In genomic region chr6:142011775-142012174, GRCh38 we compare ENCODE assay signal across 19 cellular contexts.
"Had no signal": no experiment of that assay in that cellular context is flagged by ENCODE, and none has a peak within 500 bp of the region (broad histone marks: within the 10 kb centered on the region; RNA-seq: fewer than 3 reads in every experiment).

No MANE protein-coding gene starts in this region.

- H3K4me1 Mint-ChIP-seq: memory B cell had no signal

- H3K4me3 Mint-ChIP-seq: activated naive CD4-positive, alpha-beta T cell treated with anti-CD3 and anti-CD28 coated beads, Interleukin-2, amount 50 U/mL, for 24 hours; memory B cell; naive thymus-derived CD4-positive, alpha-beta T cell had no signal

- H3K27me3 ChIP-seq: cardiac muscle cell, foreskin keratinocyte, hepatocyte, tibial artery had no signal

- H3K36me3 Mint-ChIP-seq: activated naive CD4-positive, alpha-beta T cell treated with anti-CD3 and anti-CD28 coated beads, Interleukin-2, amount 50 U/mL, for 24 hours; memory B cell; naive thymus-derived CD4-positive, alpha-beta T cell had no signal

- H3K4me2 ChIP-seq: hepatocyte had no signal

- H3K79me2 ChIP-seq: hepatocyte had no signal

- H3K27me3 Mint-ChIP-seq: memory B cell had no signal

- H3K36me3 ChIP-seq: cardiac muscle cell, tibial artery, WERI-Rb-1 had no signal

- H3K27ac Mint-ChIP-seq: activated naive CD4-positive, alpha-beta T cell treated with anti-CD3 and anti-CD28 coated beads, Interleukin-2, amount 50 U/mL, for 24 hours; memory B cell; naive thymus-derived CD4-positive, alpha-beta T cell had no signal

- H3K4me3 ChIP-seq: cardiac muscle cell, hepatocyte, tibial artery had no signal

- H3K27ac ChIP-seq: cardiac muscle cell, hepatocyte, tibial artery, WERI-Rb-1 had no signal

- H3K9me3 Mint-ChIP-seq: memory B cell had no signal

- H3K9me3 ChIP-seq: tibial artery had no signal

- ATAC-seq: foreskin keratinocyte; naive thymus-derived CD4-positive, alpha-beta T cell had no signal

- DNase-seq: activated CD4-positive, alpha-beta T cell treated with anti-CD3 and anti-CD28 coated beads for 1 hour; activated CD8-positive, alpha-beta memory T cell treated with anti-CD3 and anti-CD28 coated beads for 24 hours; activated CD8-positive, alpha-beta memory T cell treated with anti-CD3 and anti-CD28 coated beads, Interleukin-2, amount 50 U/mL, for 48 hours; activated effector memory CD4-positive, alpha-beta T cell treated with anti-CD3 and anti-CD28 coated beads, Interleukin-2, amount 50 U/mL, for 16 hours; activated T-cell treated with anti-CD3 and anti-CD28 coated beads, Interleukin-2, amount 50 U/mL, for 48 hours; dermis blood vessel endothelial cell; effector memory CD4-positive, alpha-beta T cell; foreskin keratinocyte; naive thymus-derived CD4-positive, alpha-beta T cell; posterior cingulate gyrus; stimulated activated CD4-positive, alpha-beta T cell treated with anti-CD3 and anti-CD28 coated beads, Interleukin-12 subunit alpha, Interleukin-12 subunit beta, amount 100 ng/mL, for 4 hours; stimulated activated CD4-positive, alpha-beta T cell treated with anti-CD3 and anti-CD28 coated beads, Interleukin-1b, Interleukin-23, amount 100 ng/mL, for 48 hours; stimulated activated naive CD4-positive, alpha-beta T cell treated with Interleukin-2 at 50 U/mL for 16 hours; tibial artery; WERI-Rb-1 had no signal

- H2AFZ ChIP-seq: hepatocyte had no signal
